ENCODE assay signal across 22 cellular contexts in genomic region chr4:900073-900472, GRCh38.
"Had no signal": no experiment of that assay in that cellular context is flagged by ENCODE, and none has a peak within 500 bp of the region (broad histone marks: within the 10 kb centered on the region; RNA-seq: fewer than 3 reads in every experiment).

No MANE protein-coding gene starts in this region.

- DNase-seq: activated CD4-positive, alpha-beta T cell treated with anti-CD3 and anti-CD28 coated beads, Interleukin-2, amount 50 U/mL, for 1 hour; activated CD4-positive, CD25-positive, alpha-beta regulatory T cell treated with anti-CD3 and anti-CD28 coated beads, Interleukin-2, amount 50 U/mL, for 72 hours; activated CD8-positive, alpha-beta T cell treated with anti-CD3 and anti-CD28 coated beads, Interleukin-2, amount 10 ng/mL, durations not matched to agents 7 days and 5 days; activated gamma-delta T cell treated with Interleukin-2 at 50 U/mL for 16 hours; central memory CD4-positive, alpha-beta T cell; islet precursor cell; left colon; lower lobe of right lung; mesendoderm; stimulated activated CD4-positive, alpha-beta T cell treated with anti-CD3 and anti-CD28 coated beads, Interleukin-1b, Interleukin-23, amount 100 ng/mL, for 48 hours; transverse colon; uterus had no signal

- ATAC-seq: activated CD8-positive, alpha-beta T cell treated with anti-CD3 and anti-CD28 coated beads, Interleukin-2, amount 10 ng/mL, durations not matched to agents 7 days and 5 days; activated naive CD4-positive, alpha-beta T cell treated with anti-CD3 and anti-CD28 coated beads, Interleukin-2, amount 50 U/mL, for 72 hours; gastroesophageal sphincter; heart right ventricle; left colon; lower lobe of right lung; mucosa of descending colon had no signal

- H3K36me3 ChIP-seq: uterus had no signal

- H3K27me3 ChIP-seq: ascending aorta, gastroesophageal sphincter, heart right ventricle, transverse colon, uterus had no signal

- H3K27ac ChIP-seq: ascending aorta, coronary artery, epithelial cell of prostate, gastroesophageal sphincter, heart right ventricle, lower lobe of right lung, prostate gland, transverse colon, uterus, VCaP had no signal

- H3K4me3 Mint-ChIP-seq: activated CD8-positive, alpha-beta T cell treated with anti-CD3 and anti-CD28 coated beads, Interleukin-2, amount 10 ng/mL, durations not matched to agents 7 days and 5 days; T-helper 2 cell treated with Interferon-gamma antibody and Interleukin-4, amounts not matched to agents 5 μg/mL and 100 μg/mL, for 36 hours had no signal

- H3K9me3 ChIP-seq: ascending aorta, gastroesophageal sphincter, heart right ventricle, lower lobe of right lung, mucosa of descending colon, prostate gland, transverse colon, uterus had no signal

- H3K27ac Mint-ChIP-seq: T-helper 2 cell treated with Interferon-gamma antibody and Interleukin-4, amounts not matched to agents 5 μg/mL and 100 μg/mL, for 36 hours had no signal

- H3K4me3 ChIP-seq: ascending aorta, coronary artery, gastroesophageal sphincter, heart right ventricle, lower lobe of right lung, mucosa of descending colon, prostate gland, transverse colon, uterus had no signal

- H3K9me3 Mint-ChIP-seq: activated naive CD4-positive, alpha-beta T cell treated with anti-CD3 and anti-CD28 coated beads, Interleukin-2, amount 50 U/mL, for 72 hours; T-helper 2 cell treated with Interferon-gamma antibody and Interleukin-4, amounts not matched to agents 5 μg/mL and 100 μg/mL, for 36 hours had no signal

- H3K4me1 ChIP-seq: ascending aorta, gastroesophageal sphincter, lower lobe of right lung, prostate gland, transverse colon, uterus had no signal
